In genomic region chr21:37220981-37221664, GRCh38 we compare ENCODE assay signal across 8 cellular contexts. TPM values are rescaled to one million over a fixed set of nuclear protein-coding genes. Genes with fewer than 3 reads are reported as not detected.
DNase-seq lines count a peak whose midpoint lies in the region; ATAC-seq, FAIRE-seq and TF ChIP-seq lines count a peak whose summit lies in the region.

No MANE protein-coding gene starts in this region.

- peak; percentile 99 for DNase-seq in BE2C
- DNase-seq in NCI-H524 (lab: John Stamatoyannopoulos, UW) = peak; percentile 97 to 98
- peak; percentile 93 for DNase-seq in activated CD4-positive, alpha-beta T cell treated with anti-CD3 and anti-CD28 coated beads, Interleukin-2, amount 10 ng/mL, durations not matched to agents 7 days and 5 days
- peak; percentile 93 for DNase-seq in HepG2 (ENCODE audit: low spot score)
- DNase-seq in stimulated activated CD4-positive, alpha-beta T cell treated with anti-CD3 and anti-CD28 coated beads, Interleukin-4, amount 100 ng/mL, for 1 hour = peak; percentile 97

- peak overlapping the region; percentile 82 for H3K4me3 Mint-ChIP-seq in activated CD4-positive, alpha-beta T cell treated with anti-CD3 and anti-CD28 coated beads, Interleukin-2, amount 10 ng/mL, durations not matched to agents 7 days and 5 days
- H3K4me3 Mint-ChIP-seq in dendritic cell treated with granulocyte-macrophage colony-stimulating factor and Interleukin-4, amounts not matched to agents 40 ng/mL and 50 ng/mL, for 4 days = peak overlapping the region; percentile 79

- 2% methylated on average over 13 of the region's 46 CpGs for WGBS in HepG2 (ENCODE audit: low lambda C conversion rate)

- H3K36me3 ChIP-seq in BE2C (peaks cover 23% of the 10 kb centered on the region), HepG2 (replicated peaks in 1 of 2; ENCODE audit: control insufficient read depth in 1 of 2, insufficient read depth in 2 of 2, low read length in 2 of 2) (peaks cover 5 to 20% of the 10 kb centered on the region in 2 experiments; a peak in 3 of 5 replicates)

- H3K27ac ChIP-seq in HepG2 (ENCODE audit: extremely low read length, insufficient read depth, low read length) = peak overlapping the region; percentile 74

- peak overlapping the region; percentile 77 for H3K9ac ChIP-seq in HepG2 (ENCODE audit: insufficient read depth, low read depth, low read length)

- H3K4me2 ChIP-seq in HepG2 (ENCODE audit: low read depth, low read length) = peak overlapping the region; percentile 90

- H3K4me3 ChIP-seq in BE2C (ENCODE audit: low read depth, low read length) = peak overlapping the region; percentile 64
- peak overlapping the region; percentile 66 to 78 (median 67) for H3K4me3 ChIP-seq in HepG2 (replicated peaks in 1 of 3; ENCODE audit: insufficient read depth in 1 of 3, low read depth in 2 of 3, low read length in 3 of 3)

- peaks cover 64% of the 10 kb centered on the region for H3K4me1 Mint-ChIP-seq in activated CD4-positive, alpha-beta T cell treated with anti-CD3 and anti-CD28 coated beads, Interleukin-2, amount 10 ng/mL, durations not matched to agents 7 days and 5 days
- H3K4me1 Mint-ChIP-seq in dendritic cell treated with granulocyte-macrophage colony-stimulating factor and Interleukin-4, amounts not matched to agents 40 ng/mL and 50 ng/mL, for 4 days (ENCODE audit: low read depth) = peaks cover 10% of the 10 kb centered on the region

- no TSS peak for BruUV-seq in HepG2 (replicated peaks; lab: Mats Ljungman, UMichigan)

- POLR2A ChIA-PET in activated CD4-positive, alpha-beta T cell treated with anti-CD3 and anti-CD28 coated beads, Interleukin-2, amount 10 ng/mL, durations not matched to agents 7 days and 5 days (lab: Charles Lee) = interaction anchor here (0.6 kb wide), 1 partner anchor 29 kb away, joined by 4 read pairs; no protein-coding TSS in a partner anchor
- POLR2A ChIA-PET in HepG2 (lab: Yijun Ruan, JAX) = interaction anchor here (0.7 to 2.2 kb wide), 7 partner anchors 11 to 344 kb away, joined by 3 to 17 read pairs (median 5); partner anchors contain the start of genes DYRK1A and VPS26C

- peak; percentile 82 for TF ChIP-seq RAD21 in HepG2 (CRISPR knock-in tag; IDR thresholded peaks at IDR 0.05)

- ATAC-seq in HG03432 (IDR thresholded peaks at IDR 0.05; ENCODE audit: unreplicated experiment) (peak; percentile 92), HepG2 (peak; percentile 92)

- H3K4me1 ChIP-seq in BE2C (no peaks in the 10 kb centered on the region), HepG2 (ENCODE audit: insufficient read depth, low read length) (peaks cover 21% of the 10 kb centered on the region)

- peak; percentile 85 for TF ChIP-seq POLR2A in GM19193 (IDR thresholded peaks at IDR 0.05; ENCODE audit: extremely low read depth, insufficient read depth, insufficient read length)
- peak; percentile 72 to 91; a peak in 3 of 4 replicates for TF ChIP-seq POLR2A in HepG2 (IDR thresholded peaks at IDR 0.05; ENCODE audit: insufficient read depth in 1 of 2, low read depth in 2 of 2, low read length in 2 of 2)

- peak overlapping the region; percentile 87 for H2AFZ ChIP-seq in HepG2 (ENCODE audit: low read length)

- peaks cover 4% of the 10 kb centered on the region for H3K9me3 Mint-ChIP-seq in activated CD4-positive, alpha-beta T cell treated with anti-CD3 and anti-CD28 coated beads, Interleukin-2, amount 10 ng/mL, durations not matched to agents 7 days and 5 days
- no peaks in the 10 kb centered on the region for H3K9me3 Mint-ChIP-seq in dendritic cell treated with granulocyte-macrophage colony-stimulating factor and Interleukin-4, amounts not matched to agents 40 ng/mL and 50 ng/mL, for 4 days

- peaks cover 25% of the 10 kb centered on the region for H3K79me2 ChIP-seq in HepG2 (ENCODE audit: insufficient read depth, low read length)

- peak; percentile 96 for FAIRE-seq in HepG2 (lab: Jason Lieb, UNC)

- no peaks in the 10 kb centered on the region; the same call in 1 of the 2 replicates for H3K9me3 ChIP-seq in BE2C
- no peaks in the 10 kb centered on the region for H3K9me3 ChIP-seq in HepG2 (ENCODE audit: low read length)

- in situ Hi-C loops in HepG2 (cut with HindIII; ENCODE audit: extremely low pct_ligation_motif_present, low pct_unique_long_range_greater_than_20kb) = no loop called here

- H3K27ac Mint-ChIP-seq in activated CD4-positive, alpha-beta T cell treated with anti-CD3 and anti-CD28 coated beads, Interleukin-2, amount 10 ng/mL, durations not matched to agents 7 days and 5 days = peak overlapping the region; percentile 92
- peak overlapping the region; percentile 77 for H3K27ac Mint-ChIP-seq in dendritic cell treated with granulocyte-macrophage colony-stimulating factor and Interleukin-4, amounts not matched to agents 40 ng/mL and 50 ng/mL, for 4 days

- H3K36me3 Mint-ChIP-seq in activated CD4-positive, alpha-beta T cell treated with anti-CD3 and anti-CD28 coated beads, Interleukin-2, amount 10 ng/mL, durations not matched to agents 7 days and 5 days (ENCODE audit: low read depth) = peaks cover 55% of the 10 kb centered on the region
- peaks cover 35% of the 10 kb centered on the region for H3K36me3 Mint-ChIP-seq in dendritic cell treated with granulocyte-macrophage colony-stimulating factor and Interleukin-4, amounts not matched to agents 40 ng/mL and 50 ng/mL, for 4 days (ENCODE audit: low read depth)

- intact Hi-C loops in dendritic cell treated with granulocyte-macrophage colony-stimulating factor and Interleukin-4, amounts not matched to agents 40 ng/mL and 50 ng/mL, for 4 days (cut with micrococcal nuclease) = loop anchor here (1.0 to 5.0 kb wide), 3 partner anchors 13 to 46 kb away; partner anchors contain the start of gene VPS26C
- intact Hi-C loops in HepG2 (cut with micrococcal nuclease; ENCODE audit: unreplicated experiment) = loop anchor here (2.0 to 5.0 kb wide), 3 partner anchors 14 to 146 kb away; partner anchors contain the start of gene DYRK1A

- TF ChIP-seq EP300 in HepG2 (IDR thresholded peaks at IDR 0.05; ENCODE audit: low read depth in 2 of 2, low read length in 2 of 2) = peak in 1 of 2 experiments; percentile 6; a peak in 1 of 4 replicates
- peak; percentile 37; the same call in 1 of the 2 replicates for TF ChIP-seq EP300 in HepG2 (CRISPR knock-in tag; IDR thresholded peaks at IDR 0.05; ENCODE audit: borderline replicate concordance)

- TF ChIP-seq CTCF in BE2C (IDR thresholded peaks at IDR 0.05; ENCODE audit: low read depth, low read length) (peak; percentile 67), HepG2 (CRISPR knock-in tag; IDR thresholded peaks at IDR 0.05) (peak; percentile 98)

- no peaks in the 10 kb centered on the region for H3K27me3 Mint-ChIP-seq in activated CD4-positive, alpha-beta T cell treated with anti-CD3 and anti-CD28 coated beads, Interleukin-2, amount 10 ng/mL, durations not matched to agents 7 days and 5 days
- peaks cover 12% of the 10 kb centered on the region for H3K27me3 Mint-ChIP-seq in dendritic cell treated with granulocyte-macrophage colony-stimulating factor and Interleukin-4, amounts not matched to agents 40 ng/mL and 50 ng/mL, for 4 days

- no peaks in the 10 kb centered on the region for H4K20me1 ChIP-seq in HepG2 (ENCODE audit: insufficient read depth, low read length)

- CTCF ChIA-PET in activated CD4-positive, alpha-beta T cell treated with anti-CD3 and anti-CD28 coated beads, Interleukin-2, amount 10 ng/mL, durations not matched to agents 7 days and 5 days (lab: Charles Lee) = interaction anchor here (1.0 to 1.4 kb wide), 3 partner anchors 12 to 49 kb away, joined by 3 to 4 read pairs (median 3); no protein-coding TSS in a partner anchor
- CTCF ChIA-PET in HepG2 (lab: Yijun Ruan, JAX; ENCODE audit: low intra/inter-chr PET ratio, low total read pairs) = no interaction called here

- H3K27me3 ChIP-seq in BE2C (no peaks in the 10 kb centered on the region), HepG2 (ENCODE audit: control insufficient read depth in 1 of 2, insufficient read depth in 2 of 2, low read length in 2 of 2) (no peaks in the 10 kb centered on the region)

TF ChIP-seq in HepG2, 621 proteins besides CTCF, POLR2A, EP300 and RAD21 (continues in another document):
- TF ChIP-seq HOXA7 (CRISPR knock-in tag; IDR thresholded peaks at IDR 0.05) = no peak
- TF ChIP-seq MXD3 (CRISPR knock-in tag; IDR thresholded peaks at IDR 0.05) = no peak; the same call in 1 of the 2 replicates

RNA-seq across cellular contexts. Expression of gene VPS26C, which starts 46.0 kb away (rescaled TPM):
- 71.6 TPM for polyA plus RNA-seq in BE2C (2012; ENCODE audit: insufficient read depth, insufficient read length, low read depth)
- 10 to 100 TPM; 80.1 to 85.6 TPM for total RNA-seq in activated CD4-positive, alpha-beta T cell treated with anti-CD3 and anti-CD28 coated beads, Interleukin-2, amount 10 ng/mL, durations not matched to agents 7 days and 5 days
- total RNA-seq in HepG2 (2016; rRNA removed; fragmentation: Illumina TruSeq; extraction: Trizol) = 39.7 and 54.6 TPM in 2 replicates
- total RNA-seq in HepG2 (2016; cell fraction: cytosol; rRNA removed; fragmentation: Illumina TruSeq; extraction: Trizol; ENCODE audit: low read depth) = 13.7 and 15.5 TPM in 2 replicates
- total RNA-seq in HepG2 (2016; cell fraction: insoluble cytoplasmic fraction; rRNA removed; fragmentation: Illumina TruSeq; extraction: Trizol) = 42.0 and 53.2 TPM in 2 replicates
- total RNA-seq in HepG2 (2016; cell fraction: membrane; rRNA removed; fragmentation: Illumina TruSeq; extraction: Trizol) = 29.4 and 31.5 TPM in 2 replicates
- total RNA-seq in HepG2 (2016; cell fraction: nucleus; rRNA removed; fragmentation: Illumina TruSeq; extraction: Trizol) = 24.9 and 25.4 TPM in 2 replicates
- 30.3 and 33.0 TPM in 2 replicates for polyA plus RNA-seq in HepG2 (2011; rRNA removed)
- polyA plus RNA-seq in HepG2 (2011; cell fraction: cytosol; rRNA removed) = 29.6 and 33.2 TPM in 2 replicates
- polyA plus RNA-seq in HepG2 (2011; cell fraction: nucleus; rRNA removed) = 22.0 and 27.5 TPM in 2 replicates
- 26.9 and 29.8 TPM in 2 replicates for polyA plus RNA-seq in HepG2 (2012)
- polyA plus RNA-seq in HepG2 (2016; cell fraction: cytosol; fragmentation: Illumina TruSeq; extraction: Trizol; ENCODE audit: low read depth) = 13.6 and 14.5 TPM in 2 replicates
- polyA plus RNA-seq in HepG2 (2016; cell fraction: insoluble cytoplasmic fraction; fragmentation: Illumina TruSeq; extraction: Trizol; ENCODE audit: low read depth) = 50.1 and 51.4 TPM in 2 replicates
- 23.9 and 24.7 TPM in 2 replicates for polyA plus RNA-seq in HepG2 (2016; cell fraction: membrane; fragmentation: Illumina TruSeq; extraction: Trizol; ENCODE audit: low read depth)
- 25.4 and 29.7 TPM in 2 replicates for polyA plus RNA-seq in HepG2 (2016; cell fraction: nucleus; fragmentation: Illumina TruSeq; extraction: Trizol; ENCODE audit: insufficient read depth, low read depth)
- polyA minus RNA-seq in HepG2 (2011; rRNA and poly(A)+ RNA removed; ENCODE audit: low replicate concordance) = 23.9 and 31.1 TPM in 2 replicates
- 21.5 and 24.4 TPM in 2 replicates for polyA minus RNA-seq in HepG2 (2011; cell fraction: cytosol; rRNA and poly(A)+ RNA removed)
- 38.5 and 44.3 TPM in 2 replicates for polyA minus RNA-seq in HepG2 (2011; cell fraction: nucleus; rRNA and poly(A)+ RNA removed)

Comparison
In these comparisons a context has a peak if more than half of its experiments do, and no peak if none do; other contexts are left out.
1. Peak in every context shown above with its lines: DNase-seq, ATAC-seq, H3K4me3 ChIP-seq and H3K27ac ChIP-seq.